ENCODE assay signal across 28 cellular contexts in the genomic region with DNA sequence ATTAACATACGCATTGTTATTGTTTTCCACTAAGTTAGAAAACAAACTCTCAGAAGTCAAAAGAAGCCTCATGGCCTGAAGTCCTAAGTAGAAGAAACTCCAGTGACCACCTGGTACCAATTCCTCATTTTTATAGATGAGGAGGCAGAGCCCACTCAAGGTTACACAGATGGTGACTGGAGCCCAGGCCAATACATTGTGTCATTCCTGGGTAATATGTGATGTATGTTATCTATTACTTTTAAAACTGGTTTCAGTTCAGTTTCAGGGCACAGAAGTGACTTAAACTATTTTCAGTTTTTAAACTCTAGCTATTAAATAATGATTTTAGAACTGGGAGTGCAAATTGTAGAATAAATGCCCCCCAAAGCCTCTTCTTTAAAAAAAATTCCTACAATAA.
DNase-seq lines count a peak whose midpoint lies in the region; ATAC-seq lines count a peak whose summit lies in the region.
"Had no signal": no experiment of that assay in that cellular context is flagged by ENCODE, and none has a peak within 500 bp of the region (broad histone marks: within the 10 kb centered on the region; RNA-seq: fewer than 3 reads in every experiment).

No MANE protein-coding gene starts in this region.

- DNase-seq in SKM-1 (lab: John Stamatoyannopoulos, UW; ENCODE audit: unreplicated experiment): no peak
- no peak for DNase-seq in NCI-H146 treated with DMSO at 0.1 percent for 48 hours (lab: John Stamatoyannopoulos, UW; ENCODE audit: unreplicated experiment)
- DNase-seq in D341Med (ENCODE audit: low spot score): no peak
- DNase-seq: activated CD8-positive, alpha-beta T cell treated with anti-CD3 and anti-CD28 coated beads, Interleukin-2, amount 10 ng/mL, durations not matched to agents 7 days and 5 days; amygdala; brain microvascular endothelial cell; CD4-positive, alpha-beta T cell; dorsolateral prefrontal cortex; esophagus squamous epithelium; H9; heart right ventricle; left ventricle myocardium inferior; mesenchymal stem cell; NCI-H1105 treated with DMSO at 0.1 percent for 48 hours; NCI-H2081 treated with DMSO at 0.1 percent for 48 hours; NCI-H226; pancreas; SHP77 treated with DMSO at 0.1 percent for 48 hours; stimulated activated naive B cell treated with anti-CD40 and anti-IgM and Interleukin-4, amounts not matched to agents 10 μg/mL and 1 μg/mL and 100 μg/mL, for 72 hours; substantia nigra had no signal

- peak; percentile 56 for ATAC-seq in GM18867 (IDR thresholded peaks at IDR 0.05; ENCODE audit: unreplicated experiment)
- ATAC-seq in GM19467 (IDR thresholded peaks at IDR 0.05; ENCODE audit: unreplicated experiment): peak; percentile 80
- peak; percentile 91 for ATAC-seq in HG02943 (IDR thresholded peaks at IDR 0.05; ENCODE audit: low read depth, unreplicated experiment)
- ATAC-seq in HG03378 (IDR thresholded peaks at IDR 0.05; ENCODE audit: unreplicated experiment): peak; percentile 74
- ATAC-seq in HG02798 (IDR thresholded peaks at IDR 0.05; ENCODE audit: poor library complexity, unreplicated experiment): no peak
- ATAC-seq: activated CD8-positive, alpha-beta T cell treated with anti-CD3 and anti-CD28 coated beads, Interleukin-2, amount 10 ng/mL, durations not matched to agents 7 days and 5 days; activated naive CD4-positive, alpha-beta T cell treated with anti-CD3 and anti-CD28 coated beads, Interleukin-2, amount 50 U/mL, for 72 hours; activated T-helper 17 cell treated with anti-CD3 and anti-CD28 coated beads, Interleukin-2, amount 50 U/mL, for 72 hours; heart right ventricle; K562; pancreas; stimulated activated naive B cell treated with anti-CD40 and anti-IgM and Interleukin-4, amounts not matched to agents 10 μg/mL and 1 μg/mL and 100 μg/mL, for 72 hours had no signal
